Comparison of ENCODE assay signal across 8 cellular contexts in genomic region chr17:40922239-40922638, GRCh38. TPM values are rescaled to one million over a fixed set of nuclear protein-coding genes. Genes with fewer than 3 reads are reported as not detected.
DNase-seq lines count a peak whose midpoint lies in the region; ATAC-seq and TF ChIP-seq lines count a peak whose summit lies in the region.
"Had no signal": no experiment of that assay in that cellular context is flagged by ENCODE, and none has a peak within 500 bp of the region (broad histone marks: within the 10 kb centered on the region; RNA-seq: fewer than 3 reads in every experiment).

No MANE protein-coding gene starts in this region.

- H3K14ac ChIP-seq in IMR-90 (replicated peaks; ENCODE audit: low read depth, low read length): peak overlapping the region; percentile 75

- peaks cover 3% of the 10 kb centered on the region; the same call in 1 of the 2 replicates for H3K9me1 ChIP-seq in IMR-90 (ENCODE audit: insufficient read depth, low read length)

- no peaks in the 10 kb centered on the region for H3K27me3 ChIP-seq in IMR-90 (ENCODE audit: control insufficient read depth, insufficient read depth, low read length)

- peaks cover 5% of the 10 kb centered on the region for H3K4me1 ChIP-seq in IMR-90 (ENCODE audit: control insufficient read depth, insufficient read depth, low read length)

- H3K23ac ChIP-seq in IMR-90 (ENCODE audit: low read depth, low read length): no peak overlapping the region

- intact Hi-C loops in IMR-90 (cut with micrococcal nuclease): no loop called here

- POLR2A ChIA-PET in IMR-90 (lab: Charles Lee; ENCODE audit: unreplicated experiment): no interaction called here

- peak overlapping the region; percentile 91 for H3K27ac Mint-ChIP-seq in type B pancreatic cell
- H3K27ac Mint-ChIP-seq: stimulated activated memory B cell treated with anti-CD40 and anti-IgM and Interleukin-4, amounts not matched to agents 10 μg/mL and 1 μg/mL and 100 μg/mL, for 72 hours had no signal

- peak overlapping the region; percentile 82 for H2AFZ ChIP-seq in IMR-90 (replicated peaks; ENCODE audit: low read length, poor library complexity)

- H3K9me3 ChIP-seq in IMR-90 (ENCODE audit: control insufficient read depth, insufficient read depth, low read length): no peaks in the 10 kb centered on the region

- TF ChIP-seq RAD21 in IMR-90 (IDR thresholded peaks at IDR 0.05; ENCODE audit: low read length): no peak

- DNase-seq in IMR-90 (peak; percentile 88), astrocyte of the spinal cord (ENCODE audit: low read depth, low spot score) (peak; percentile 84), kidney glomerular epithelial cell (lab: John Stamatoyannopoulos, UW) (peak; percentile 94), type B pancreatic cell (ENCODE audit: extremely low spot score, unreplicated experiment) (no peak), HuH-7.5 (ENCODE audit: low spot score) (no peak), GF-D8 (lab: John Stamatoyannopoulos, UW) (no peak), GM20000 (ENCODE audit: low spot score) (no peak)

- peak overlapping the region; percentile 16; the same call in 2 of the 3 replicates for H2BK15ac ChIP-seq in IMR-90 (ENCODE audit: low read depth, low read length)

- no peak overlapping the region for H3K4me2 ChIP-seq in IMR-90 (ENCODE audit: low read depth, low read length)

- no TSS peak for BruUV-seq in IMR-90 (replicated peaks; lab: Mats Ljungman, UMichigan)

- peak overlapping the region; percentile 80 for H2BK120ac ChIP-seq in IMR-90 (ENCODE audit: low read depth, low read length)

- peak; percentile 96 for ATAC-seq in IMR-90 (ENCODE audit: low read depth)
- ATAC-seq: stimulated activated memory B cell treated with anti-CD40 and anti-IgM and Interleukin-4, amounts not matched to agents 10 μg/mL and 1 μg/mL and 100 μg/mL, for 72 hours had no signal

- H3K4me3 ChIP-seq in IMR-90 (ENCODE audit: insufficient read depth, low read depth, low read length) (no peak overlapping the region), astrocyte of the spinal cord (ENCODE audit: low read depth, low read length) (no peak overlapping the region)

- no peak for TF ChIP-seq POLR2A in IMR-90 (IDR thresholded peaks at IDR 0.05; ENCODE audit: low read depth, low read length)

- H2AK9ac ChIP-seq in IMR-90 (replicated peaks; ENCODE audit: low read depth, low read length, poor library complexity): no peak overlapping the region

- H3K4ac ChIP-seq in IMR-90 (ENCODE audit: low read depth, low read length): peak overlapping the region; percentile 61; the same call in 1 of the 2 replicates

- H3K36me3 ChIP-seq in IMR-90 (ENCODE audit: control insufficient read depth, insufficient read depth, low read length): no peaks in the 10 kb centered on the region

- H4K8ac ChIP-seq in IMR-90 (ENCODE audit: low read depth in 2 of 2, low read length in 2 of 2): peak overlapping the region; percentile 68 to 70

- H2BK5ac ChIP-seq in IMR-90 (ENCODE audit: low read depth, low read length, poor library complexity, severe bottlenecking): peak overlapping the region; percentile 81

- in situ Hi-C loops in IMR-90 (cut with MboI; ENCODE audit: low sequenced_read_pairs): no loop called here
- in situ Hi-C loops in astrocyte of the spinal cord (cut with HindIII; ENCODE audit: low sequenced_read_pairs): no loop called here

- H3K4me1 Mint-ChIP-seq in type B pancreatic cell (ENCODE audit: unreplicated experiment): peaks cover 7% of the 10 kb centered on the region
- H3K4me1 Mint-ChIP-seq: stimulated activated memory B cell treated with anti-CD40 and anti-IgM and Interleukin-4, amounts not matched to agents 10 μg/mL and 1 μg/mL and 100 μg/mL, for 72 hours had no signal

- H4K5ac ChIP-seq in IMR-90 (ENCODE audit: low read depth, low read length): peak overlapping the region; percentile 52

- peak overlapping the region; percentile 64 for H3K18ac ChIP-seq in IMR-90 (ENCODE audit: low read depth, low read length)

- TF ChIP-seq CTCF in IMR-90 (conservative IDR thresholded peaks at IDR 0.05; ENCODE audit: low read depth, low read length) (no peak), astrocyte of the spinal cord (IDR thresholded peaks at IDR 0.05; ENCODE audit: low read depth, low read length) (no peak), type B pancreatic cell (conservative IDR thresholded peaks at IDR 0.05) (no peak), GM20000 (IDR thresholded peaks at IDR 0.05; ENCODE audit: extremely low read depth, missing control alignments) (no peak)

- CTCF ChIA-PET in IMR-90 (lab: Yijun Ruan, JAX): interaction anchor here (0.6 kb wide), 1 partner anchor 399 kb away, joined by 4 read pairs; no protein-coding TSS in a partner anchor

- H3K79me1 ChIP-seq in IMR-90 (ENCODE audit: low read depth in 1 of 2, low read length in 2 of 2): no peaks in the 10 kb centered on the region

- no peaks in the 10 kb centered on the region for H3K27me3 Mint-ChIP-seq in type B pancreatic cell

- H2BK20ac ChIP-seq in IMR-90 (ENCODE audit: low read depth, low read length): peak overlapping the region; percentile 85; the same call in 1 of the 2 replicates

- H3K9me3 Mint-ChIP-seq in type B pancreatic cell: no peaks in the 10 kb centered on the region

- 33% methylated on average over 1 of the region's 2 CpGs; no CpG with 5 or more reads in 1 of the 2 experiments for WGBS in IMR-90 (ENCODE audit: extremely low coverage in 2 of 2, insufficient read length in 1 of 2), 2 experiments

- dilution Hi-C loops in IMR-90 (cut with HindIII; ENCODE audit: low sequenced_read_pairs, unreplicated experiment): no loop called here

- peak overlapping the region; percentile 3; the same call in 1 of the 2 replicates for H3K27ac ChIP-seq in IMR-90 (ENCODE audit: insufficient read depth, low read length)

- no peak overlapping the region for H3K56ac ChIP-seq in IMR-90 (ENCODE audit: extremely low read depth, insufficient read depth, low read length)

- peak overlapping the region; percentile 37 for H4K91ac ChIP-seq in IMR-90 (ENCODE audit: insufficient read depth, low read depth, low read length)

- peaks cover 4% of the 10 kb centered on the region for H3K36me3 Mint-ChIP-seq in type B pancreatic cell
- H3K36me3 Mint-ChIP-seq: stimulated activated memory B cell treated with anti-CD40 and anti-IgM and Interleukin-4, amounts not matched to agents 10 μg/mL and 1 μg/mL and 100 μg/mL, for 72 hours had no signal

- H4K20me1 ChIP-seq in IMR-90 (ENCODE audit: insufficient read depth, low read length): no peaks in the 10 kb centered on the region

- H3K9ac ChIP-seq in IMR-90 (ENCODE audit: low read depth, low read length): peak overlapping the region; percentile 3; the same call in 1 of the 2 replicates

- H2AK5ac ChIP-seq in IMR-90 (ENCODE audit: low read depth, low read length): peak overlapping the region; percentile 11; the same call in 1 of the 2 replicates

- peak overlapping the region; percentile 13 for H3K4me3 Mint-ChIP-seq in type B pancreatic cell
- H3K4me3 Mint-ChIP-seq: stimulated activated memory B cell treated with anti-CD40 and anti-IgM and Interleukin-4, amounts not matched to agents 10 μg/mL and 1 μg/mL and 100 μg/mL, for 72 hours had no signal

TF ChIP-seq in IMR-90, 13 proteins besides CTCF, POLR2A, EP300 and RAD21:
- no peak for TF ChIP-seq SMC3 (IDR thresholded peaks at IDR 0.05; ENCODE audit: low read depth, low read length)
- TF ChIP-seq FOS (IDR thresholded peaks at IDR 0.05; ENCODE audit: low read depth, low read length): peak; percentile 82
- no peak for TF ChIP-seq RCOR1 (IDR thresholded peaks at IDR 0.05; ENCODE audit: insufficient replicate concordance, low read length)
- TF ChIP-seq USF2 (IDR thresholded peaks at IDR 0.05; ENCODE audit: low read depth, low read length): peak; percentile 77; the same call in 1 of the 2 replicates

RNA-seq across cellular contexts. Expression of gene KRT23, which starts 15.2 kb away (rescaled TPM):
- total RNA-seq in IMR-90 (2012; rRNA removed) (0.28 and 0.36 TPM in 2 replicates), type B pancreatic cell (ENCODE audit: low replicate concordance) (49.7 and 464 TPM in 2 replicates)
- 0.32 and 0.39 TPM in 2 replicates for polyA plus RNA-seq in IMR-90 (2012; rRNA removed)
- 0.11 and 0.41 TPM in 2 replicates for polyA plus RNA-seq in IMR-90 (2012; cell fraction: cytosol; rRNA removed)
- polyA plus RNA-seq in IMR-90 (2012; cell fraction: nucleus; rRNA removed; ENCODE audit: low replicate concordance): 0.09 and 0.17 TPM in 2 replicates

RNA-seq across cellular contexts. Expression of gene KRT20, which starts 37.2 kb away (rescaled TPM):
- total RNA-seq in IMR-90 (2012; rRNA removed) (not detected in 2 replicates), type B pancreatic cell (ENCODE audit: low replicate concordance) (13.0 and 41.9 TPM in 2 replicates)
- polyA plus RNA-seq in IMR-90 (2012; rRNA removed): not detected in 2 replicates
- polyA plus RNA-seq in IMR-90 (2012; cell fraction: cytosol; rRNA removed): not detected in 2 replicates
- not detected in 2 replicates for polyA plus RNA-seq in IMR-90 (2012; cell fraction: nucleus; rRNA removed; ENCODE audit: low replicate concordance)

RNA-seq across cellular contexts. Expression of gene KRT39, which starts 44.5 kb away (rescaled TPM):
- total RNA-seq in IMR-90 (2012; rRNA removed) (not detected in 2 replicates), type B pancreatic cell (ENCODE audit: low replicate concordance) (0.70 and 1.0 TPM in 2 replicates)
- polyA plus RNA-seq in IMR-90 (2012; rRNA removed): 0.15 TPM in 1 of 2 replicates, not detected in the other
- polyA plus RNA-seq in IMR-90 (2012; cell fraction: cytosol; rRNA removed): 0.08 and 0.16 TPM in 2 replicates
- 0.09 TPM in 1 of 2 replicates, not detected in the other for polyA plus RNA-seq in IMR-90 (2012; cell fraction: nucleus; rRNA removed; ENCODE audit: low replicate concordance)

RNA-seq across cellular contexts. Expression of gene KRT12, which starts 55.2 kb away (rescaled TPM):
- total RNA-seq in IMR-90 (2012; rRNA removed) (not detected in 2 replicates), type B pancreatic cell (ENCODE audit: low replicate concordance) (not detected in 2 replicates)
- polyA plus RNA-seq in IMR-90 (2012; rRNA removed): not detected in 2 replicates
- 0.02 and 0.54 TPM in 2 replicates for polyA plus RNA-seq in IMR-90 (2012; cell fraction: cytosol; rRNA removed)
- not detected in 2 replicates for polyA plus RNA-seq in IMR-90 (2012; cell fraction: nucleus; rRNA removed; ENCODE audit: low replicate concordance)

Comparison
In these comparisons a context has a peak if more than half of its experiments do, and no peak if none do; other contexts are left out.
1. DNase-seq: peak in IMR-90 (single experiment), astrocyte of the spinal cord (single experiment) and kidney glomerular epithelial cell (single experiment); none in type B pancreatic cell (single experiment), HuH-7.5 (single experiment), GF-D8 (single experiment) and GM20000 (single experiment).
2. RNA of gene KRT23, which starts 15.2 kb away (total RNA-seq): 49.7 to 464 TPM in type B pancreatic cell; 0.28 to 0.36 TPM in IMR-90; every median in the first group is over 10 times any median in the second.
3. RNA of gene KRT20, which starts 37.2 kb away (total RNA-seq): 13.0 to 41.9 TPM in type B pancreatic cell; not detected in IMR-90; every median in the first group is over 10 times any median in the second.